Comparison of ENCODE assay signal across 18 cellular contexts in genomic region chr11:115721309-115722007, GRCh38.
DNase-seq lines count a peak whose midpoint lies in the region; ATAC-seq lines count a peak whose summit lies in the region.
"Had no signal": no experiment of that assay in that cellular context is flagged by ENCODE, and none has a peak within 500 bp of the region (broad histone marks: within the 10 kb centered on the region; RNA-seq: fewer than 3 reads in every experiment).

No MANE protein-coding gene starts in this region.

- H3K36me3 ChIP-seq in H7 (replicated peaks; ENCODE audit: control insufficient read depth, insufficient read depth, low read length): no peaks in the 10 kb centered on the region
- H3K36me3 ChIP-seq: BE2C had no signal

- no peak for ATAC-seq in GM21423 (IDR thresholded peaks at IDR 0.05; ENCODE audit: unreplicated experiment)
- ATAC-seq: T-cell had no signal

- H3K27me3 ChIP-seq in H7 (ENCODE audit: control insufficient read depth, insufficient read depth, low read length): no peaks in the 10 kb centered on the region
- H3K27me3 ChIP-seq: BE2C had no signal

- H3K4me3 ChIP-seq in H7 (ENCODE audit: insufficient read depth, low read depth, low read length): no peak overlapping the region
- H3K4me3 ChIP-seq: SK-N-MC had no signal

- DNase-seq in NCI-H2029 (lab: John Stamatoyannopoulos, UW) (peak; percentile 18), NCI-H2029 treated with DMSO at 0.1 percent for 48 hours (lab: John Stamatoyannopoulos, UW) (no peak), NCI-H446 treated with DMSO at 0.1 percent for 48 hours (lab: John Stamatoyannopoulos, UW) (peak; percentile 91), cerebellar cortex (ENCODE audit: low spot score) (peak; percentile 96), H7 (no peak), SKM-1 treated with dmso at 0.1 percent for 144 hours (lab: John Stamatoyannopoulos, UW; ENCODE audit: unreplicated experiment) (no peak), DMS153 treated with DMSO at 0.1 percent for 48 hours (lab: John Stamatoyannopoulos, UW; ENCODE audit: unreplicated experiment) (no peak)
- DNase-seq: BE2C; Calu3; CD4-positive, alpha-beta T cell; GF-D8; NCI-H1930; NCI-H226; NCI-H82; Right ventricle myocardium superior; T-cell had no signal

Comparison
In these comparisons a context has a peak if more than half of its experiments do, and no peak if none do; other contexts are left out.
1. DNase-seq: peak in NCI-H2029 (single experiment), NCI-H446 treated with DMSO at 0.1 percent for 48 hours (single experiment) and cerebellar cortex (single experiment); none in NCI-H2029 treated with DMSO at 0.1 percent for 48 hours (single experiment), H7 (single experiment), SKM-1 treated with dmso at 0.1 percent for 144 hours (single experiment) and DMS153 treated with DMSO at 0.1 percent for 48 hours (single experiment).